In genomic region chr18:42339324-42339723, GRCh38 we compare ENCODE assay signal across 23 cellular contexts.
DNase-seq lines count a peak whose midpoint lies in the region; ATAC-seq and TF ChIP-seq lines count a peak whose summit lies in the region.
"Had no signal": no experiment of that assay in that cellular context is flagged by ENCODE, and none has a peak within 500 bp of the region (broad histone marks: within the 10 kb centered on the region; RNA-seq: fewer than 3 reads in every experiment).

No MANE protein-coding gene starts in this region.

- no peak for TF ChIP-seq RAD21 in liver (IDR thresholded peaks at IDR 0.05)

- H3K4me3 ChIP-seq in right atrium auricular region (no peak overlapping the region), liver (ENCODE audit: low read depth in 1 of 3, low read length in 3 of 3) (no peak overlapping the region), smooth muscle cell (no peak overlapping the region)
- H3K4me3 ChIP-seq: A549; BLaER1 treated with 17β-estradiol and CSF1 and Interleukin-3, amounts not matched to agents 10 nM and 100 nM; cardiac muscle cell; dorsolateral prefrontal cortex; GM23248; K562; SJCRH30 had no signal

- H3K9ac ChIP-seq in liver (ENCODE audit: low read depth in 1 of 2, low read length in 2 of 2) (peak overlapping the region in 1 of 2 donors; percentile 85), smooth muscle cell (ENCODE audit: low read depth) (no peak overlapping the region)
- H3K9ac ChIP-seq: BLaER1 treated with 17β-estradiol and CSF1 and Interleukin-3, amounts not matched to agents 10 nM and 100 nM; GM23248 had no signal

- H3K27me3 Mint-ChIP-seq in brain, result peaks cover 11% of the 10 kb centered on the region

- H3K36me3 ChIP-seq in right atrium auricular region (no peaks in the 10 kb centered on the region), liver (ENCODE audit: control insufficient read depth in 4 of 4, insufficient read depth in 3 of 4, low read depth in 1 of 4, low read length in 3 of 4) (no peaks in the 10 kb centered on the region), smooth muscle cell (ENCODE audit: low read depth) (no peaks in the 10 kb centered on the region)
- H3K36me3 ChIP-seq: BLaER1 treated with 17β-estradiol and CSF1 and Interleukin-3, amounts not matched to agents 10 nM and 100 nM; cardiac muscle cell; neutrophil; SJCRH30 had no signal

- H3K9me3 Mint-ChIP-seq in brain, result peaks cover 16 to 42% (median 20%) of the 10 kb centered on the region in 5 experiments

- no peaks in the 10 kb centered on the region for H4K20me1 ChIP-seq in smooth muscle cell (ENCODE audit: low read depth)
- H4K20me1 ChIP-seq: BLaER1 treated with 17β-estradiol and CSF1 and Interleukin-3, amounts not matched to agents 10 nM and 100 nM had no signal

- intact Hi-C loops in Right ventricle myocardium superior (cut with DNase I), result no loop called here

- no peak overlapping the region for H2AFZ ChIP-seq in smooth muscle cell (ENCODE audit: low read depth)
- H2AFZ ChIP-seq: GM23248 had no signal

- H3K4me1 ChIP-seq in right atrium auricular region, result no peaks in the 10 kb centered on the region
- H3K4me1 ChIP-seq in liver (ENCODE audit: control insufficient read depth in 4 of 4, insufficient read depth in 4 of 4, low read length in 3 of 4), result peaks cover 10 to 37% (median 27%) of the 10 kb centered on the region in 4 donors
- H3K4me1 ChIP-seq in smooth muscle cell (ENCODE audit: low read depth), result peaks cover 12% of the 10 kb centered on the region
- H3K4me1 ChIP-seq: A549; BLaER1 treated with 17β-estradiol and CSF1 and Interleukin-3, amounts not matched to agents 10 nM and 100 nM; SJCRH30 had no signal

- no peak overlapping the region for H3K27ac ChIP-seq in right atrium auricular region
- peak overlapping the region; percentile 88 to 89 for H3K27ac ChIP-seq in liver (ENCODE audit: low read depth in 1 of 2, low read length in 2 of 2)
- peak overlapping the region; percentile 51 for H3K27ac ChIP-seq in smooth muscle cell (ENCODE audit: low read depth)
- H3K27ac ChIP-seq: A549; BLaER1 treated with 17β-estradiol and CSF1 and Interleukin-3, amounts not matched to agents 10 nM and 100 nM; cardiac muscle cell; dorsolateral prefrontal cortex; GM23248; neutrophil; SJCRH30 had no signal

- peak overlapping the region; percentile 44 for H3K4me2 ChIP-seq in smooth muscle cell
- H3K4me2 ChIP-seq: A549; BLaER1 treated with 17β-estradiol and CSF1 and Interleukin-3, amounts not matched to agents 10 nM and 100 nM had no signal

- H3K9me3 ChIP-seq in right atrium auricular region (no peaks in the 10 kb centered on the region), liver (ENCODE audit: control insufficient read depth in 4 of 4, low read length in 3 of 4) (no peaks in the 10 kb centered on the region), smooth muscle cell (replicated peaks; ENCODE audit: low read depth) (no peaks in the 10 kb centered on the region)
- H3K9me3 ChIP-seq: A549, neutrophil, SJCRH30 had no signal

- peaks cover 26% of the 10 kb centered on the region for H3K4me1 Mint-ChIP-seq in brain

- DNase-seq in Right ventricle myocardium superior (no peak), right atrium auricular region (ENCODE audit: low spot score) (no peak), smooth muscle cell (lab: John Stamatoyannopoulos, UW; ENCODE audit: unreplicated experiment) (no peak), superior temporal gyrus (ENCODE audit: extremely low spot score) (no peak)
- DNase-seq: activated gamma-delta T cell; dorsolateral prefrontal cortex; GDM1; GM23248; kidney; NCI-H1436 treated with DMSO at 0.1 percent for 48 hours; NCI-H526; SJCRH30; stimulated activated CD8-positive, alpha-beta memory T cell treated with anti-CD3 and anti-CD28 coated beads, Interleukin-4, amount 100 ng/mL, for 48 hours; T-helper 2 cell had no signal

- ATAC-seq in Right ventricle myocardium superior (ENCODE audit: poor library complexity) (peak; percentile 88), GM21367 (IDR thresholded peaks at IDR 0.05; ENCODE audit: unreplicated experiment) (no peak), HG03159 (IDR thresholded peaks at IDR 0.05; ENCODE audit: unreplicated experiment) (no peak)
- ATAC-seq: A549, K562 had no signal

- H3F3A ChIP-seq in smooth muscle cell (ENCODE audit: low read depth), result no peaks in the 10 kb centered on the region

- peaks cover 4% of the 10 kb centered on the region for H3K36me3 Mint-ChIP-seq in brain

- H3K27me3 ChIP-seq in right atrium auricular region (no peaks in the 10 kb centered on the region), liver (ENCODE audit: control insufficient read depth in 4 of 4, insufficient read depth in 4 of 4, low read length in 3 of 4) (no peaks in the 10 kb centered on the region), smooth muscle cell (ENCODE audit: low read depth) (no peaks in the 10 kb centered on the region)
- H3K27me3 ChIP-seq: BLaER1 treated with 17β-estradiol and CSF1 and Interleukin-3, amounts not matched to agents 10 nM and 100 nM; cardiac muscle cell; dorsolateral prefrontal cortex; neutrophil; SJCRH30 had no signal

- peak overlapping the region in 3 of 5 experiments; percentile 14 to 33 (median 26) for H3K4me3 Mint-ChIP-seq in brain

- 18% methylated on average over 3 of the region's 3 CpGs for WGBS in liver
- 29% methylated on average over 3 of the region's 3 CpGs for WGBS in smooth muscle cell (ENCODE audit: low lambda C conversion rate)

- H3K27ac Mint-ChIP-seq in brain, result peak overlapping the region in 3 of 5 experiments; percentile 35 to 86 (median 52)

- TF ChIP-seq CTCF in right atrium auricular region (IDR thresholded peaks at IDR 0.05) (no peak), brain (conservative IDR thresholded peaks at IDR 0.05) (no peak), liver (IDR thresholded peaks at IDR 0.05; ENCODE audit: low read depth, low read length, missing input control) (no peak), smooth muscle cell (IDR thresholded peaks at IDR 0.05; ENCODE audit: borderline replicate concordance, insufficient read depth, poor library complexity, severe bottlenecking) (no peak)

- H3K79me2 ChIP-seq in smooth muscle cell (ENCODE audit: low read depth), result no peaks in the 10 kb centered on the region

TF ChIP-seq in liver, 16 proteins besides CTCF, POLR2A, EP300 and RAD21 (continues in another document):
- TF ChIP-seq RXRA (IDR thresholded peaks at IDR 0.05), result peak; percentile 47 to 71
- TF ChIP-seq FOXA1 (IDR thresholded peaks at IDR 0.05), result peak; percentile 59
- peak; percentile 69 to 75 for TF ChIP-seq HNF4A (conservative IDR thresholded peaks at IDR 0.05)
- no peak for TF ChIP-seq REST (IDR thresholded peaks at IDR 0.05)
- TF ChIP-seq, protein P1, sequence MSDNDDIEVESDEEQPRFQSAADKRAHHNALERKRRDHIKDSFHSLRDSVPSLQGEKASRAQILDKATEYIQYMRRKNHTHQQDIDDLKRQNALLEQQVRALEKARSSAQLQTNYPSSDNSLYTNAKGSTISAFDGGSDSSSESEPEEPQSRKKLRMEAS (IDR thresholded peaks at IDR 0.05), result no peak
- TF ChIP-seq SP1 (IDR thresholded peaks at IDR 0.05), result peak; percentile 54
- TF ChIP-seq YY1 (IDR thresholded peaks at IDR 0.05), result no peak
- TF ChIP-seq, protein P2, sequence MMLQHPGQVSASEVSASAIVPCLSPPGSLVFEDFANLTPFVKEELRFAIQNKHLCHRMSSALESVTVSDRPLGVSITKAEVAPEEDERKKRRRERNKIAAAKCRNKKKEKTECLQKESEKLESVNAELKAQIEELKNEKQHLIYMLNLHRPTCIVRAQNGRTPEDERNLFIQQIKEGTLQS (IDR thresholded peaks at IDR 0.05), result peak; percentile 38
- peak; percentile 10 for TF ChIP-seq ZBTB33 (IDR thresholded peaks at IDR 0.05)
- TF ChIP-seq NR2F2 (IDR thresholded peaks at IDR 0.05), result no peak
- TF ChIP-seq FOXA2 (IDR thresholded peaks at IDR 0.05), result peak; percentile 52
- TF ChIP-seq HNF4G (IDR thresholded peaks at IDR 0.05), result peak; percentile 20
- TF ChIP-seq EGR1 (IDR thresholded peaks at IDR 0.05; ENCODE audit: low read depth in 2 of 2), result no peak
- peak; percentile 78 to 94 for TF ChIP-seq JUND (IDR thresholded peaks at IDR 0.05)
- TF ChIP-seq TAF1 (conservative IDR thresholded peaks at IDR 0.05), result no peak

Comparison
In these comparisons a context has a peak if more than half of its experiments do, and no peak if none do; other contexts are left out.
1. H3K27ac ChIP-seq: peak in liver (2 of 2) and smooth muscle cell (single experiment); none in right atrium auricular region (0 of 2).